In the genomic region with DNA sequence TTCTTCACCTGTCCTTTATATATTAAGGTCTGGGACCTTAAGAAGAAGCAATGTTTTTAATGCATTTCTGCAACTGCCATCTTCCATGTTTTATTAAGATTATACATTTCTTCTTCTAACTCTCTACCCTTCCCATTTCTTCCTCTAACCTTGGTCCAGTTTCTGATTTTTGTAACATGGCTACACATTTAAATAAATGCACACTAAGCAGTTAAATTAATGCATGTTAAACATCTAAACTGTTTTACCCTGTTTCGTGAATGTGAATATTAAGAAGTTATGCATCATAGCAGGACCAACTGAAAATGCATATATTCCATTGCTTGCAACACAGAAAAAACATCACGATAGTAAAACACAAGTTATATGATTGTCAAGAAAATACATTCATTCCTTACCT, we compare ENCODE assay signal across 1 cellular context.
TF ChIP-seq lines count a peak whose summit lies in the region.

No MANE protein-coding gene starts in this region.

TF ChIP-seq in GM23338, 12 proteins besides CTCF, POLR2A, EP300 and RAD21:
- TF ChIP-seq CREB1 (CRISPR knock-in tag; IDR thresholded peaks at IDR 0.05; ENCODE audit: low read depth) (no peak), ZNF331 (CRISPR knock-in tag; IDR thresholded peaks at IDR 0.05; ENCODE audit: low read depth) (no peak), POLR2AphosphoS5 (IDR thresholded peaks at IDR 0.05; ENCODE audit: low read depth) (no peak), NANOG (IDR thresholded peaks at IDR 0.05; ENCODE audit: borderline replicate concordance) (no peak), EZH2phosphoT487 (IDR thresholded peaks at IDR 0.05; ENCODE audit: unreplicated experiment) (no peak), ZNF114 (CRISPR knock-in tag; IDR thresholded peaks at IDR 0.05) (no peak)
- TF ChIP-seq, protein P1, sequence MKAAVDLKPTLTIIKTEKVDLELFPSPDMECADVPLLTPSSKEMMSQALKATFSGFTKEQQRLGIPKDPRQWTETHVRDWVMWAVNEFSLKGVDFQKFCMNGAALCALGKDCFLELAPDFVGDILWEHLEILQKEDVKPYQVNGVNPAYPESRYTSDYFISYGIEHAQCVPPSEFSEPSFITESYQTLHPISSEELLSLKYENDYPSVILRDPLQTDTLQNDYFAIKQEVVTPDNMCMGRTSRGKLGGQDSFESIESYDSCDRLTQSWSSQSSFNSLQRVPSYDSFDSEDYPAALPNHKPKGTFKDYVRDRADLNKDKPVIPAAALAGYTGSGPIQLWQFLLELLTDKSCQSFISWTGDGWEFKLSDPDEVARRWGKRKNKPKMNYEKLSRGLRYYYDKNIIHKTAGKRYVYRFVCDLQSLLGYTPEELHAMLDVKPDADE (IDR thresholded peaks at IDR 0.05) = no peak
- TF ChIP-seq, protein P2, sequence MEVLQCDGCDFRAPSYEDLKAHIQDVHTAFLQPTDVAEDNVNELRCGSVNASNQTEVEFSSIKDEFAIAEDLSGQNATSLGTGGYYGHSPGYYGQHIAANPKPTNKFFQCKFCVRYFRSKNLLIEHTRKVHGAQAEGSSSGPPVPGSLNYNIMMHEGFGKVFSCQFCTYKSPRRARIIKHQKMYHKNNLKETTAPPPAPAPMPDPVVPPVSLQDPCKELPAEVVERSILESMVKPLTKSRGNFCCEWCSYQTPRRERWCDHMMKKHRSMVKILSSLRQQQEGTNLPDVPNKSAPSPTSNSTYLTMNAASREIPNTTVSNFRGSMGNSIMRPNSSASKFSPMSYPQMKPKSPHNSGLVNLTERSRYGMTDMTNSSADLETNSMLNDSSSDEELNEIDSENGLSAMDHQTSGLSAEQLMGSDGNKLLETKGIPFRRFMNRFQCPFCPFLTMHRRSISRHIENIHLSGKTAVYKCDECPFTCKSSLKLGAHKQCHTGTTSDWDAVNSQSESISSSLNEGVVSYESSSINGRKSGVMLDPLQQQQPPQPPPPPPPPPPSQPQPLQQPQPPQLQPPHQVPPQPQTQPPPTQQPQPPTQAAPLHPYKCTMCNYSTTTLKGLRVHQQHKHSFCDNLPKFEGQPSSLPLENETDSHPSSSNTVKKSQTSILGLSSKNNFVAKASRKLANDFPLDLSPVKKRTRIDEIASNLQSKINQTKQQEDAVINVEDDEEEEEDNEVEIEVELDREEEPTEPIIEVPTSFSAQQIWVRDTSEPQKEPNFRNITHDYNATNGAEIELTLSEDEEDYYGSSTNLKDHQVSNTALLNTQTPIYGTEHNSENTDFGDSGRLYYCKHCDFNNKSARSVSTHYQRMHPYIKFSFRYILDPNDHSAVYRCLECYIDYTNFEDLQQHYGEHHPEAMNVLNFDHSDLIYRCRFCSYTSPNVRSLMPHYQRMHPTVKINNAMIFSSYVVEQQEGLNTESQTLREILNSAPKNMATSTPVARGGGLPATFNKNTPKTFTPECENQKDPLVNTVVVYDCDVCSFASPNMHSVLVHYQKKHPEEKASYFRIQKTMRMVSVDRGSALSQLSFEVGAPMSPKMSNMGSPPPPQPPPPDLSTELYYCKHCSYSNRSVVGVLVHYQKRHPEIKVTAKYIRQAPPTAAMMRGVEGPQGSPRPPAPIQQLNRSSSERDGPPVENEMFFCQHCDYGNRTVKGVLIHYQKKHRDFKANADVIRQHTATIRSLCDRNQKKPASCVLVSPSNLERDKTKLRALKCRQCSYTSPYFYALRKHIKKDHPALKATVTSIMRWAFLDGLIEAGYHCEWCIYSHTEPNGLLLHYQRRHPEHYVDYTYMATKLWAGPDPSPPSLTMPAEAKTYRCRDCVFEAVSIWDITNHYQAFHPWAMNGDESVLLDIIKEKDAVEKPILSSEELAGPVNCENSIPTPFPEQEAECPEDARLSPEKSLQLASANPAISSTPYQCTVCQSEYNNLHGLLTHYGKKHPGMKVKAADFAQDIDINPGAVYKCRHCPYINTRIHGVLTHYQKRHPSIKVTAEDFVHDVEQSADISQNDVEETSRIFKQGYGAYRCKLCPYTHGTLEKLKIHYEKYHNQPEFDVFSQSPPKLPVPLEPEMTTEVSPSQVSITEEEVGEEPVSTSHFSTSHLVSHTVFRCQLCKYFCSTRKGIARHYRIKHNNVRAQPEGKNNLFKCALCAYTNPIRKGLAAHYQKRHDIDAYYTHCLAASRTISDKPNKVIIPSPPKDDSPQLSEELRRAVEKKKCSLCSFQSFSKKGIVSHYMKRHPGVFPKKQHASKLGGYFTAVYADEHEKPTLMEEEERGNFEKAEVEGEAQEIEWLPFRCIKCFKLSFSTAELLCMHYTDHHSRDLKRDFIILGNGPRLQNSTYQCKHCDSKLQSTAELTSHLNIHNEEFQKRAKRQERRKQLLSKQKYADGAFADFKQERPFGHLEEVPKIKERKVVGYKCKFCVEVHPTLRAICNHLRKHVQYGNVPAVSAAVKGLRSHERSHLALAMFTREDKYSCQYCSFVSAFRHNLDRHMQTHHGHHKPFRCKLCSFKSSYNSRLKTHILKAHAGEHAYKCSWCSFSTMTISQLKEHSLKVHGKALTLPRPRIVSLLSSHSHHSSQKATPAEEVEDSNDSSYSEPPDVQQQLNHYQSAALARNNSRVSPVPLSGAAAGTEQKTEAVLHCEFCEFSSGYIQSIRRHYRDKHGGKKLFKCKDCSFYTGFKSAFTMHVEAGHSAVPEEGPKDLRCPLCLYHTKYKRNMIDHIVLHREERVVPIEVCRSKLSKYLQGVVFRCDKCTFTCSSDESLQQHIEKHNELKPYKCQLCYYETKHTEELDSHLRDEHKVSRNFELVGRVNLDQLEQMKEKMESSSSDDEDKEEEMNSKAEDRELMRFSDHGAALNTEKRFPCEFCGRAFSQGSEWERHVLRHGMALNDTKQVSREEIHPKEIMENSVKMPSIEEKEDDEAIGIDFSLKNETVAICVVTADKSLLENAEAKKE (CRISPR knock-in tag; IDR thresholded peaks at IDR 0.05) = no peak
